1 cellular context compared by ENCODE assay signal in genomic region chr6:43916924-43917877, GRCh38.
TF ChIP-seq lines count a peak whose summit lies in the region.

No MANE protein-coding gene starts in this region.

TF ChIP-seq in HepG2, 621 proteins besides CTCF, POLR2A, EP300 and RAD21 (continued from another document and continues in another):
- TF ChIP-seq ZNF142 (CRISPR knock-in tag; IDR thresholded peaks at IDR 0.05), result peak; percentile 51; the same call in 1 of the 2 replicates
- peak; percentile 81 for TF ChIP-seq PHF5A (CRISPR knock-in tag; IDR thresholded peaks at IDR 0.05; ENCODE audit: low read depth, unreplicated experiment)
- TF ChIP-seq KMT2B (CRISPR knock-in tag; IDR thresholded peaks at IDR 0.05), result no peak
- TF ChIP-seq USF2 (IDR thresholded peaks at IDR 0.05; ENCODE audit: low read depth, low read length), result no peak
- no peak for TF ChIP-seq USF2 (CRISPR knock-in tag; IDR thresholded peaks at IDR 0.05; ENCODE audit: borderline replicate concordance)
- TF ChIP-seq ZNF891 (CRISPR knock-in tag; IDR thresholded peaks at IDR 0.05), result peak; percentile 64; the same call in 1 of the 2 replicates
- no peak for TF ChIP-seq REXO4 (CRISPR knock-in tag; IDR thresholded peaks at IDR 0.05; ENCODE audit: borderline replicate concordance)
- peak; percentile 66; the same call in 1 of the 2 replicates for TF ChIP-seq TOE1 (CRISPR knock-in tag; IDR thresholded peaks at IDR 0.05)
- TF ChIP-seq PHF8 (CRISPR knock-in tag; IDR thresholded peaks at IDR 0.05), result peak; percentile 19; the same call in 1 of the 2 replicates
- no peak for TF ChIP-seq MYNN (CRISPR knock-in tag; IDR thresholded peaks at IDR 0.05; ENCODE audit: low read depth)
- peak; percentile 36; the same call in 1 of the 2 replicates for TF ChIP-seq ZNF543 (CRISPR knock-in tag; IDR thresholded peaks at IDR 0.05)
- no peak for TF ChIP-seq ZNF335 (CRISPR knock-in tag; IDR thresholded peaks at IDR 0.05)
- no peak for TF ChIP-seq SIN3A (IDR thresholded peaks at IDR 0.05; ENCODE audit: borderline replicate concordance, low read depth, low read length)
- TF ChIP-seq HBP1 (CRISPR knock-in tag; IDR thresholded peaks at IDR 0.05; ENCODE audit: low read depth), result no peak; the same call in 1 of the 2 replicates
- peak; percentile 48; the same call in 1 of the 2 replicates for TF ChIP-seq ZBTB25 (CRISPR knock-in tag; IDR thresholded peaks at IDR 0.05)
- TF ChIP-seq ZC3H13 (CRISPR knock-in tag; IDR thresholded peaks at IDR 0.05), result peak; percentile 73; the same call in 1 of the 2 replicates
- peak; percentile 92; the same call in 1 of the 2 replicates for TF ChIP-seq ZHX1 (CRISPR knock-in tag; IDR thresholded peaks at IDR 0.05; ENCODE audit: low read depth)
- no peak for TF ChIP-seq ZIK1 (CRISPR knock-in tag; IDR thresholded peaks at IDR 0.05; ENCODE audit: borderline replicate concordance, low read depth)
- TF ChIP-seq EED (CRISPR knock-in tag; IDR thresholded peaks at IDR 0.05), result no peak; the same call in 1 of the 2 replicates
- TF ChIP-seq ZNF317 (CRISPR knock-in tag; IDR thresholded peaks at IDR 0.05), result no peak
- no peak; the same call in 1 of the 2 replicates for TF ChIP-seq ZNF547 (CRISPR knock-in tag; IDR thresholded peaks at IDR 0.05)
- TF ChIP-seq ZBTB26 (CRISPR knock-in tag; IDR thresholded peaks at IDR 0.05; ENCODE audit: borderline replicate concordance), result peak; percentile 74; the same call in 1 of the 2 replicates
- no peak for TF ChIP-seq NFE2 (CRISPR knock-in tag; IDR thresholded peaks at IDR 0.05)
- peak; percentile 95 for TF ChIP-seq ZNF781 (CRISPR knock-in tag; IDR thresholded peaks at IDR 0.05; ENCODE audit: borderline replicate concordance, not compliant biosample characterization)
- no peak for TF ChIP-seq ZNF274 (CRISPR knock-in tag; IDR thresholded peaks at IDR 0.05)
- TF ChIP-seq ATM (IDR thresholded peaks at IDR 0.05; ENCODE audit: borderline replicate concordance), result no peak
- TF ChIP-seq ATF7-NPFF (CRISPR knock-in tag; IDR thresholded peaks at IDR 0.05; ENCODE audit: low read depth), result peak; percentile 75
- TF ChIP-seq ZC3H4 (CRISPR knock-in tag; IDR thresholded peaks at IDR 0.05; ENCODE audit: borderline replicate concordance), result no peak
- TF ChIP-seq ZNF792 (CRISPR knock-in tag; IDR thresholded peaks at IDR 0.05), result 0 out of 2 replicates have a peak, but pooled peaks have one; percentile 43
- TF ChIP-seq NBN (conservative IDR thresholded peaks at IDR 0.05), result no peak
- TF ChIP-seq TMF1 (CRISPR knock-in tag; IDR thresholded peaks at IDR 0.05; ENCODE audit: low read depth), result no peak
- TF ChIP-seq PITX1 (CRISPR knock-in tag; IDR thresholded peaks at IDR 0.05), result peak; percentile 100
- peak; percentile 90; the same call in 1 of the 2 replicates for TF ChIP-seq NCOA1 (CRISPR knock-in tag; IDR thresholded peaks at IDR 0.05)
- peak; percentile 75; the same call in 1 of the 2 replicates for TF ChIP-seq RFXAP (CRISPR knock-in tag; IDR thresholded peaks at IDR 0.05; ENCODE audit: borderline replicate concordance)
- peak; percentile 78 for TF ChIP-seq PRPF4 (IDR thresholded peaks at IDR 0.05; ENCODE audit: low read depth, low read length, poor library complexity, severe bottlenecking)
- TF ChIP-seq ZNF564 (CRISPR knock-in tag; IDR thresholded peaks at IDR 0.05), result peak; percentile 77; the same call in 1 of the 2 replicates
- peak; percentile 75; the same call in 1 of the 2 replicates for TF ChIP-seq ZBTB3 (CRISPR knock-in tag; IDR thresholded peaks at IDR 0.05; ENCODE audit: borderline replicate concordance, low read depth)
- no peak for TF ChIP-seq JUNB (CRISPR knock-in tag; IDR thresholded peaks at IDR 0.05; ENCODE audit: borderline replicate concordance)
- TF ChIP-seq ZNF83 (CRISPR knock-in tag; IDR thresholded peaks at IDR 0.05; ENCODE audit: borderline replicate concordance), result no peak
- TF ChIP-seq FUBP1 (CRISPR knock-in tag; IDR thresholded peaks at IDR 0.05; ENCODE audit: borderline replicate concordance), result no peak
- TF ChIP-seq ZGPAT (CRISPR knock-in tag; IDR thresholded peaks at IDR 0.05), result peak; percentile 88
- TF ChIP-seq TARDBP (CRISPR knock-in tag; IDR thresholded peaks at IDR 0.05), result peak; percentile 94
- no peak for TF ChIP-seq ZMAT5 (CRISPR knock-in tag; IDR thresholded peaks at IDR 0.05; ENCODE audit: borderline replicate concordance, low read depth)
